1 cellular context compared by ENCODE assay signal in genomic region chr14:49306152-49306751, GRCh38.
TF ChIP-seq lines count a peak whose summit lies in the region.

No MANE protein-coding gene starts in this region.

TF ChIP-seq in Ishikawa, 13 proteins besides CTCF, POLR2A, EP300 and RAD21 (continued from another document):
- no peak for TF ChIP-seq CREB1 (IDR thresholded peaks at IDR 0.05; ENCODE audit: low read depth)
